ENCODE assay signal across 11 cellular contexts in genomic region chr9:119375892-119376291, GRCh38. TPM values are rescaled to one million over a fixed set of nuclear protein-coding genes. Genes with fewer than 3 reads are reported as not detected.
DNase-seq lines count a peak whose midpoint lies in the region; TF ChIP-seq lines count a peak whose summit lies in the region.
"Had no signal": no experiment of that assay in that cellular context is flagged by ENCODE, and none has a peak within 500 bp of the region (broad histone marks: within the 10 kb centered on the region; RNA-seq: fewer than 3 reads in every experiment).

No MANE protein-coding gene starts in this region.

- in situ Hi-C loops in ACHN (cut with HindIII; ENCODE audit: low pct_ligation_motif_present, low pct_unique_long_range_greater_than_20kb, low sequenced_read_pairs): no loop called here

- H3K9me3 ChIP-seq in esophagus muscularis mucosa (no peaks in the 10 kb centered on the region), stomach (no peaks in the 10 kb centered on the region)

- TF ChIP-seq POLR2A in esophagus muscularis mucosa (IDR thresholded peaks at IDR 0.05; ENCODE audit: low read depth): no peak
- no peak for TF ChIP-seq POLR2A in stomach (IDR thresholded peaks at IDR 0.05)

- TF ChIP-seq CTCF in GM12872 (IDR thresholded peaks at IDR 0.05; ENCODE audit: insufficient read depth, low read depth, low read length): peak; percentile 47; the same call in 2 of the 3 replicates
- no peak for TF ChIP-seq CTCF in esophagus muscularis mucosa (IDR thresholded peaks at IDR 0.05)
- TF ChIP-seq CTCF in stomach (IDR thresholded peaks at IDR 0.05): no peak

- 36% methylated on average over 3 of the region's 3 CpGs for whole genome bisulfite sequencing in esophagus muscularis mucosa
- WGBS in stomach, 5 donors: 28 to 36% (median 34%) methylated on average over 3 of the region's 3 CpGs

- intact Hi-C loops in esophagus muscularis mucosa (cut with DNase I) (no loop called here), stomach (cut with DNase I; ENCODE audit: low total_unique reads) (no loop called here)

- H3K4me3 ChIP-seq in esophagus muscularis mucosa (no peak overlapping the region), stomach (no peak overlapping the region)

- H3K27me3 ChIP-seq in esophagus muscularis mucosa: peaks cover 0 to 16% (median 0%) of the 10 kb centered on the region in 4 donors
- H3K27me3 ChIP-seq in stomach: peaks cover 0 to 25% (median 0%) of the 10 kb centered on the region in 3 donors

- DNase-seq in ACHN (peak; percentile 63), NCI-H82 treated with DMSO at 0.1 percent for 48 hours (lab: John Stamatoyannopoulos, UW; ENCODE audit: unreplicated experiment) (peak; percentile 37), esophagus muscularis mucosa (ENCODE audit: extremely low spot score) (peak; percentile 78), stomach (no peak), epidermal melanocyte (ENCODE audit: insufficient read length, low spot score) (no peak), AG08396 (ENCODE audit: low spot score) (no peak), C1 segment of cervical spinal cord (lab: John Stamatoyannopoulos, UW) (no peak)

- TF ChIP-seq EP300 in esophagus muscularis mucosa (IDR thresholded peaks at IDR 0.05) (no peak), stomach (IDR thresholded peaks at IDR 0.05) (no peak)

- no peaks in the 10 kb centered on the region for H3K36me3 ChIP-seq in esophagus muscularis mucosa
- H3K36me3 ChIP-seq in stomach: no peaks in the 10 kb centered on the region

- H3K4me1 ChIP-seq in esophagus muscularis mucosa: no peaks in the 10 kb centered on the region
- H3K4me1 ChIP-seq in stomach: no peaks in the 10 kb centered on the region

- no peak overlapping the region for H3K27ac ChIP-seq in esophagus muscularis mucosa (replicated peaks in 1 of 4)
- no peak overlapping the region for H3K27ac ChIP-seq in stomach

RNA-seq across cellular contexts. Expression of gene BRINP1, which starts 6.7 kb away (rescaled TPM):
- total RNA-seq in esophagus muscularis mucosa (not detected), stomach (1 to 10 TPM in 1 of 5 donors, not detected in 4; 1.1 TPM)
- under 1 TPM in 2 of 3 donors, not detected in 1; 0.05 to 0.06 TPM for polyA plus RNA-seq in stomach
- total RNA-seq: mononuclear cell had no signal
- polyA plus RNA-seq: adipose tissue, IgD-negative memory B cell had no signal

Comparison
In these comparisons a context has a peak if more than half of its experiments do, and no peak if none do; other contexts are left out.
1. DNase-seq: peak in ACHN (single experiment), NCI-H82 treated with DMSO at 0.1 percent for 48 hours (single experiment) and esophagus muscularis mucosa (single experiment); none in stomach (single experiment), epidermal melanocyte (single experiment), AG08396 (single experiment) and C1 segment of cervical spinal cord (0 of 14).